In the genomic region with DNA sequence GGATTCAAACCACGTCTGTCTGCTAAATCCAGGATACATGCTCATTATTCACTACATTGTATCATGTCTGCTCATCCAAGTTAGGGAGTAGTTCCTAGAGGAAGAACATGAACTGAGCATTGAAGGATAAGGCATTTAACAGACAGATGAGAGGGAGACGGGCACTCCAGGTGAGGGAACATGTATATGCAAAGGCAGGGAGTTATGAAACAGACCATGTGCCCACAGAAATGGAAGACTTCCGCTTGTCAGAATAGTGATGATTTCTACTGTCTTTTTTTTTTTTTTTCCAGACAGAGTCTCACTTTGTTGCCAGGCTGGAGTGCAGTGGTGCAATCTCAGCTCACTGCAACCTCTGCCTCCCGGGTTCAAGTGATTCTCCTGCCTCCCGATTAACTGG, we compare ENCODE assay signal across 22 cellular contexts.
"Had no signal": no experiment of that assay in that cellular context is flagged by ENCODE, and none has a peak within 500 bp of the region (broad histone marks: within the 10 kb centered on the region; RNA-seq: fewer than 3 reads in every experiment).

No MANE protein-coding gene starts in this region.

- H2AFZ ChIP-seq: parathyroid adenoma had no signal

- FAIRE-seq: endothelial cell of umbilical vein had no signal

- H3K27ac Mint-ChIP-seq: activated CD4-positive, alpha-beta memory T cell treated with anti-CD3 and anti-CD28 coated beads for 36 hours; activated CD4-positive, alpha-beta T cell treated with anti-CD3 and anti-CD28 coated beads, Interleukin-2, amount 10 ng/mL, durations not matched to agents 24 days and 14 days; activated T-cell treated with anti-CD3 and anti-CD28 coated beads, Interleukin-2, amount 50 U/mL, for 24 hours; activated T-helper 17 cell treated with anti-CD3 and anti-CD28 coated beads, Interleukin-2, amount 50 U/mL, for 72 hours; mesothelial cell of epicardium; naive thymus-derived CD4-positive, alpha-beta T cell had no signal

- H3K79me2 ChIP-seq: parathyroid adenoma had no signal

- H3K27me3 ChIP-seq: gastroesophageal sphincter, heart left ventricle, right atrium auricular region, transverse colon, uterus had no signal

- H3K27ac ChIP-seq: gastroesophageal sphincter, heart left ventricle, parathyroid adenoma, psoas muscle, right atrium auricular region, transverse colon, uterus had no signal

- H3K9me3 Mint-ChIP-seq: activated CD4-positive, alpha-beta memory T cell treated with anti-CD3 and anti-CD28 coated beads for 36 hours; activated CD4-positive, alpha-beta T cell treated with anti-CD3 and anti-CD28 coated beads, Interleukin-2, amount 10 ng/mL, durations not matched to agents 24 days and 14 days; activated T-cell treated with anti-CD3 and anti-CD28 coated beads, Interleukin-2, amount 50 U/mL, for 24 hours; activated T-helper 17 cell treated with anti-CD3 and anti-CD28 coated beads, Interleukin-2, amount 50 U/mL, for 72 hours; mesothelial cell of epicardium had no signal

- H3K4me3 Mint-ChIP-seq: activated CD4-positive, alpha-beta memory T cell treated with anti-CD3 and anti-CD28 coated beads for 36 hours; activated CD4-positive, alpha-beta T cell treated with anti-CD3 and anti-CD28 coated beads, Interleukin-2, amount 10 ng/mL, durations not matched to agents 24 days and 14 days; activated T-cell treated with anti-CD3 and anti-CD28 coated beads, Interleukin-2, amount 50 U/mL, for 24 hours; activated T-helper 17 cell treated with anti-CD3 and anti-CD28 coated beads, Interleukin-2, amount 50 U/mL, for 72 hours; mesothelial cell of epicardium; naive thymus-derived CD4-positive, alpha-beta T cell had no signal

- H3K4me3 ChIP-seq: gastroesophageal sphincter, heart left ventricle, psoas muscle, right atrium auricular region, transverse colon, uterus had no signal

- H3K9me3 ChIP-seq: gastroesophageal sphincter, heart left ventricle, psoas muscle, right atrium auricular region, transverse colon, uterus had no signal

- H3K4me1 ChIP-seq: parathyroid adenoma, uterus had no signal

- DNase-seq: activated CD4-positive, alpha-beta memory T cell treated with anti-CD3 and anti-CD28 coated beads for 36 hours; activated CD4-positive, alpha-beta T cell treated with anti-CD3 and anti-CD28 coated beads, Interleukin-2, amount 10 ng/mL, durations not matched to agents 24 days and 14 days; activated CD4-positive, CD25-positive, alpha-beta regulatory T cell treated with anti-CD3 and anti-CD28 coated beads, Interleukin-2, amount 50 U/mL, for 72 hours; activated CD8-positive, alpha-beta memory T cell treated with anti-CD3 and anti-CD28 coated beads, Interleukin-2, amount 50 U/mL, for 4 hours; activated gamma-delta T cell treated with Interleukin-2 at 50 U/mL for 16 hours; activated naive CD4-positive, alpha-beta T cell treated with anti-CD3 and anti-CD28 coated beads, Interleukin-2, amount 50 U/mL, for 16 hours; activated T-cell treated with anti-CD3 and anti-CD28 coated beads, Interleukin-2, amount 50 U/mL, for 24 hours; amygdala; heart left ventricle; naive thymus-derived CD4-positive, alpha-beta T cell; nucleus accumbens; psoas muscle; stimulated activated naive CD4-positive, alpha-beta T cell treated with Interleukin-2 at 50 U/mL for 16 hours; T1000; transverse colon; uterus had no signal

- H3K36me3 ChIP-seq: gastroesophageal sphincter, heart left ventricle, right atrium auricular region, transverse colon, uterus had no signal

- H3K36me3 Mint-ChIP-seq: mesothelial cell of epicardium had no signal

- H3K27me3 Mint-ChIP-seq: activated CD4-positive, alpha-beta memory T cell treated with anti-CD3 and anti-CD28 coated beads for 36 hours; activated CD4-positive, alpha-beta T cell treated with anti-CD3 and anti-CD28 coated beads, Interleukin-2, amount 10 ng/mL, durations not matched to agents 24 days and 14 days; activated T-cell treated with anti-CD3 and anti-CD28 coated beads, Interleukin-2, amount 50 U/mL, for 24 hours; activated T-helper 17 cell treated with anti-CD3 and anti-CD28 coated beads, Interleukin-2, amount 50 U/mL, for 72 hours; naive thymus-derived CD4-positive, alpha-beta T cell had no signal
